ENCODE assay signal across 13 cellular contexts in genomic region chr14:33647385-33647786, GRCh38.
DNase-seq lines count a peak whose midpoint lies in the region; ATAC-seq and TF ChIP-seq lines count a peak whose summit lies in the region.
"Had no signal": no experiment of that assay in that cellular context is flagged by ENCODE, and none has a peak within 500 bp of the region (broad histone marks: within the 10 kb centered on the region; RNA-seq: fewer than 3 reads in every experiment).

No MANE protein-coding gene starts in this region.

- H3K27ac ChIP-seq in Panc1 (ENCODE audit: low read length) (no peak overlapping the region), osteoblast (ENCODE audit: low read depth, low read length) (peak overlapping the region; percentile 84)
- H3K27ac ChIP-seq: KMS-11 had no signal

- no peak overlapping the region for H3K4me3 Mint-ChIP-seq in T-cell
- H3K4me3 Mint-ChIP-seq in activated T-helper 2 cell treated with anti-CD3 and anti-CD28 coated beads, Interferon-gamma antibody, Interleukin-2, Interleukin-4, amounts not matched to agents 10 μg/mL and 5 μg/mL and 100 μg/mL, durations not matched to agents 14 hours and 24 hours and 36 hours (ENCODE audit: low read depth) = no peak overlapping the region
- H3K4me3 Mint-ChIP-seq: nephron had no signal

- no peaks in the 10 kb centered on the region for H3K27me3 ChIP-seq in Panc1 (ENCODE audit: control insufficient read depth, insufficient read depth, low read length)
- no peaks in the 10 kb centered on the region for H3K27me3 ChIP-seq in osteoblast (ENCODE audit: insufficient read depth, low read length)

- H4K20me1 ChIP-seq in osteoblast (ENCODE audit: insufficient read depth, low read length) = no peaks in the 10 kb centered on the region

- H3K4me3 ChIP-seq in Panc1 (ENCODE audit: low read depth in 2 of 2, low read length in 2 of 2) (no peak overlapping the region), osteoblast (ENCODE audit: insufficient read depth, low read length) (no peak overlapping the region)

- H3K27ac Mint-ChIP-seq in T-cell = no peak overlapping the region
- no peak overlapping the region for H3K27ac Mint-ChIP-seq in activated T-helper 2 cell treated with anti-CD3 and anti-CD28 coated beads, Interferon-gamma antibody, Interleukin-2, Interleukin-4, amounts not matched to agents 10 μg/mL and 5 μg/mL and 100 μg/mL, durations not matched to agents 14 hours and 24 hours and 36 hours
- H3K27ac Mint-ChIP-seq: nephron had no signal

- peak overlapping the region; percentile 59 for H3K4me2 ChIP-seq in osteoblast (ENCODE audit: insufficient read depth, low read length)
- H3K4me2 ChIP-seq: KMS-11 had no signal

- in situ Hi-C loops in Panc1 (cut with HindIII; ENCODE audit: low pct_unique_long_range_greater_than_20kb, low sequenced_read_pairs) = no loop called here

- peaks cover 0 to 4% (median 0%) of the 10 kb centered on the region in 3 donors for H3K9me3 Mint-ChIP-seq in T-cell
- no peaks in the 10 kb centered on the region for H3K9me3 Mint-ChIP-seq in activated T-helper 2 cell treated with anti-CD3 and anti-CD28 coated beads, Interferon-gamma antibody, Interleukin-2, Interleukin-4, amounts not matched to agents 10 μg/mL and 5 μg/mL and 100 μg/mL, durations not matched to agents 14 hours and 24 hours and 36 hours
- H3K9me3 Mint-ChIP-seq: nephron had no signal

- CTCF ChIA-PET in Panc1 (lab: Charles Lee) (no interaction called here), T-cell (lab: Charles Lee) (no interaction called here)

- no peaks in the 10 kb centered on the region for H3K4me1 Mint-ChIP-seq in T-cell
- no peaks in the 10 kb centered on the region for H3K4me1 Mint-ChIP-seq in activated T-helper 2 cell treated with anti-CD3 and anti-CD28 coated beads, Interferon-gamma antibody, Interleukin-2, Interleukin-4, amounts not matched to agents 10 μg/mL and 5 μg/mL and 100 μg/mL, durations not matched to agents 14 hours and 24 hours and 36 hours (ENCODE audit: low read depth)

- BruUV-seq in Panc1 (replicated peaks; lab: Mats Ljungman, UMichigan) = no TSS peak

- POLR2A ChIA-PET in Panc1 (lab: Charles Lee) = no interaction called here
- POLR2A ChIA-PET in T-cell (lab: Charles Lee) = no interaction called here

- no peak for TF ChIP-seq CTCF in Panc1 (IDR thresholded peaks at IDR 0.05)
- no peak for TF ChIP-seq CTCF in osteoblast (IDR thresholded peaks at IDR 0.05; ENCODE audit: extremely low read depth, low read depth, low read length)

- H3K79me2 ChIP-seq in osteoblast (ENCODE audit: insufficient read depth, low read length) = no peaks in the 10 kb centered on the region

- no peak for ATAC-seq in Panc1
- ATAC-seq in T-cell (replicated peaks in 1 of 4) = no peak
- no peak for ATAC-seq in GM18511 (IDR thresholded peaks at IDR 0.05; ENCODE audit: unreplicated experiment)

- DNase-seq in EL (peak; percentile 96), Panc1 (ENCODE audit: low read depth, low spot score) (peak; percentile 5), epidermal melanocyte (ENCODE audit: insufficient read length, low spot score) (peak; percentile 17), osteoblast (ENCODE audit: insufficient read length, low spot score, missing footprints) (no peak), T-cell (no peak), CD1c-positive myeloid dendritic cell (ENCODE audit: extremely low spot score) (no peak)
- DNase-seq in activated T-helper 2 cell treated with anti-CD3 and anti-CD28 coated beads, Interferon-gamma antibody, Interleukin-2, Interleukin-4, amounts not matched to agents 10 μg/mL and 5 μg/mL and 100 μg/mL, durations not matched to agents 14 hours and 24 hours and 36 hours (ENCODE audit: low spot score) = no peak
- DNase-seq: activated CD4-positive, alpha-beta T cell treated with anti-CD3 and anti-CD28 coated beads for 48 hours; activated naive CD4-positive, alpha-beta T cell treated with Interleukin-2 at 50 U/mL for 16 hours; DMS153 had no signal

- H3K36me3 Mint-ChIP-seq in T-cell = no peaks in the 10 kb centered on the region
- H3K36me3 Mint-ChIP-seq in activated T-helper 2 cell treated with anti-CD3 and anti-CD28 coated beads, Interferon-gamma antibody, Interleukin-2, Interleukin-4, amounts not matched to agents 10 μg/mL and 5 μg/mL and 100 μg/mL, durations not matched to agents 14 hours and 24 hours and 36 hours (ENCODE audit: low read depth) = no peaks in the 10 kb centered on the region

- H3K4me1 ChIP-seq in Panc1 (ENCODE audit: control insufficient read depth, insufficient read depth, low read length) (no peaks in the 10 kb centered on the region), osteoblast (ENCODE audit: insufficient read depth, low read length) (peaks cover 30% of the 10 kb centered on the region)

- intact Hi-C loops in Panc1 (cut with micrococcal nuclease; ENCODE audit: unreplicated experiment) = no loop called here
- intact Hi-C loops in activated T-helper 2 cell treated with anti-CD3 and anti-CD28 coated beads, Interferon-gamma antibody, Interleukin-2, Interleukin-4, amounts not matched to agents 10 μg/mL and 5 μg/mL and 100 μg/mL, durations not matched to agents 14 hours and 24 hours and 36 hours (cut with micrococcal nuclease) = no loop called here

- H3K9me3 ChIP-seq in Panc1 (ENCODE audit: control insufficient read depth, insufficient read depth, low read depth, low read length) = no peaks in the 10 kb centered on the region
- no peaks in the 10 kb centered on the region for H3K9me3 ChIP-seq in osteoblast (ENCODE audit: low read depth, low read length)

- peaks cover 0 to 4% of the 10 kb centered on the region in 2 donors for H3K27me3 Mint-ChIP-seq in T-cell
- H3K27me3 Mint-ChIP-seq in activated T-helper 2 cell treated with anti-CD3 and anti-CD28 coated beads, Interferon-gamma antibody, Interleukin-2, Interleukin-4, amounts not matched to agents 10 μg/mL and 5 μg/mL and 100 μg/mL, durations not matched to agents 14 hours and 24 hours and 36 hours (ENCODE audit: low read depth) = no peaks in the 10 kb centered on the region

- H3K36me3 ChIP-seq in Panc1 (ENCODE audit: control insufficient read depth, insufficient read depth, low read length) = no peaks in the 10 kb centered on the region
- H3K36me3 ChIP-seq in osteoblast (ENCODE audit: insufficient read depth, low read length) = no peaks in the 10 kb centered on the region

- no peak overlapping the region for H2AFZ ChIP-seq in osteoblast (ENCODE audit: low read length)

Comparison
In these comparisons a context has a peak if more than half of its experiments do, and no peak if none do; other contexts are left out.
1. DNase-seq: peak in EL (single experiment), Panc1 (single experiment) and epidermal melanocyte (single experiment); none in osteoblast (single experiment), T-cell (0 of 34), CD1c-positive myeloid dendritic cell (single experiment) and activated T-helper 2 cell treated with anti-CD3 and anti-CD28 coated beads, Interferon-gamma antibody, Interleukin-2, Interleukin-4, amounts not matched to agents 10 μg/mL and 5 μg/mL and 100 μg/mL, durations not matched to agents 14 hours and 24 hours and 36 hours (single experiment).